ENCODE assay signal across 18 cellular contexts in the genomic region with DNA sequence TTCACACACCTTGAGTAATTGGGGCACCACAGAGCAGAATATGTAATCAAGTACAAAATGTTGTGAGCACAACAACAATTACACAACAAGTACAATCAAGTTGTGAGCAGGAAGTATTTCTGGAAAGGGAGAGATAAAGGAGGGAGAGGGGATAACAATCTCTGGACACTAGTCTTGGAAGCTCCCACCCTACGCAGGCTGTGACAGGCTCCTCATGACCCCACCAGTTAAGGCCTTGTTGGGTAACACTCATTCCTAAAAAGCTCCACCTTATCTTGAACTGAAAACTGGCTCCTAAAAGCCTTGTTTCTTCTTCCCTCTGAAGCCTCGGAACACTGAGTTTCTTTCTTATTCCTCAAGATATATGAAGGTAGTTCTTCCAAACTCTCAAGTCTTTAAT.
"Had no signal": no experiment of that assay in that cellular context is flagged by ENCODE, and none has a peak within 500 bp of the region (broad histone marks: within the 10 kb centered on the region; RNA-seq: fewer than 3 reads in every experiment).

No MANE protein-coding gene starts in this region.

- H3K36me3 ChIP-seq: MG63, Peyer's patch, SJCRH30 had no signal

- H3K4me2 ChIP-seq: PC-9 had no signal

- H3K27me3 ChIP-seq: MG63, Peyer's patch had no signal

- H3K9me3 ChIP-seq: MG63, Peyer's patch, SJCRH30 had no signal

- H2AFZ ChIP-seq: PC-9 had no signal

- DNase-seq: Karpas-422, KG1, MG63, NCI-H187, NCI-H2081 treated with DMSO at 0.1 percent for 48 hours, NCI-H2171, NCI-H446, NCI-H510A, NCI-H524 treated with DMSO at 0.1 percent for 48 hours, NCI-H69, NCI-H774, OCI-M1, PC-9, Peyer's patch, SHP77 treated with DMSO at 0.1 percent for 48 hours, SJCRH30 had no signal

- H3K27ac ChIP-seq: PC-9, Peyer's patch, SJCRH30 had no signal

- H3K4me3 ChIP-seq: MG63, PC-9, Peyer's patch, SJCRH30 had no signal

- ATAC-seq: Right ventricle myocardium inferior, SK-N-SH treated with all-trans-retinoic acid at 6 μM for 48 hours had no signal

- H3K4me1 ChIP-seq: Peyer's patch, SJCRH30 had no signal
